21 cellular contexts compared by ENCODE assay signal in the genomic region with DNA sequence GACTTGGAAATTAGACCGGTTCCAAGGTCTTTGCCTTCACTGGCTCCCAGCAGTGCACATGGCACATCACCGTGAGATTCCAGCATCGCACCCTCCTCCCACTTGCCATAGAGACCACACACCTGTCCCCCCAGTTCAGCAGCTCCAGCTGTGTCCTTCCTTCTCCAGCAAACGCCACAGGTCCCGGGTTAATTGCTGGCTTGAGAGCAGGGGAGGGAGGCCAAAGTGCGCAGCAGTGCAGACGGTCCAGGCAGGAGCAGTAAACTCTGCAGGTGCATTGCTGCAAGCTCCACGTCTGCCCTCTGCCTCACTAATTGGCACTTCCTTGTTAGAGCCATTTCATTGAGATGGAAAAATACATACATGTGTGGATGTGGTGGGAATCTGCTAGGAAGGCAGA.
"Had no signal": no experiment of that assay in that cellular context is flagged by ENCODE, and none has a peak within 500 bp of the region (broad histone marks: within the 10 kb centered on the region; RNA-seq: fewer than 3 reads in every experiment).

No MANE protein-coding gene starts in this region.

- H3K27ac ChIP-seq: epithelial cell of prostate, esophagus muscularis mucosa, gastrocnemius medialis, heart right ventricle, left ventricle myocardium inferior, lower lobe of right lung, ovary, right atrium auricular region, upper lobe of left lung, vagina had no signal

- H3K9me3 Mint-ChIP-seq: dendritic cell treated with granulocyte-macrophage colony-stimulating factor and Interleukin-4, amounts not matched to agents 40 ng/mL and 50 ng/mL, for 4 days; effector memory CD8-positive, alpha-beta T cell had no signal

- ATAC-seq: effector memory CD8-positive, alpha-beta T cell; gastrocnemius medialis; heart right ventricle; lower lobe of right lung had no signal

- H3K36me3 ChIP-seq: esophagus muscularis mucosa, gastrocnemius medialis, heart right ventricle, left ventricle myocardium inferior, lower lobe of right lung, ovary, right atrium auricular region, upper lobe of left lung, vagina had no signal

- H3K4me3 Mint-ChIP-seq: dendritic cell treated with granulocyte-macrophage colony-stimulating factor and Interleukin-4, amounts not matched to agents 40 ng/mL and 50 ng/mL, for 4 days; effector memory CD8-positive, alpha-beta T cell; memory B cell; mesothelial cell of epicardium; naive B cell had no signal

- H3K4me2 ChIP-seq: smooth muscle cell had no signal

- H3K4me1 Mint-ChIP-seq: memory B cell, mesothelial cell of epicardium, naive B cell had no signal

- H3K4me1 ChIP-seq: esophagus muscularis mucosa, gastrocnemius medialis, heart right ventricle, left ventricle myocardium inferior, lower lobe of right lung, right atrium auricular region, upper lobe of left lung, vagina had no signal

- H3K27me3 ChIP-seq: ovary, upper lobe of left lung, vagina had no signal

- H3K9me3 ChIP-seq: gastrocnemius medialis, vagina had no signal

- H3K4me3 ChIP-seq: esophagus muscularis mucosa, gastrocnemius medialis, heart right ventricle, left ventricle myocardium inferior, lower lobe of right lung, ovary, right atrium auricular region, smooth muscle cell, upper lobe of left lung, vagina had no signal

- FAIRE-seq: islet of Langerhans had no signal

- DNase-seq: effector memory CD8-positive, alpha-beta T cell; gastrocnemius medialis; heart right ventricle; hypothalamus; kidney glomerular epithelial cell; left ventricle myocardium inferior; lower lobe of right lung; naive B cell; ovary; stimulated activated CD4-positive, alpha-beta T cell treated with anti-CD3 and anti-CD28 coated beads, Interleukin-2, amount 100 ng/mL, for 48 hours; stimulated activated naive CD4-positive, alpha-beta T cell treated with Interleukin-2 at 50 U/mL for 16 hours; upper lobe of left lung had no signal

- H3K36me3 Mint-ChIP-seq: memory B cell, mesothelial cell of epicardium, naive B cell had no signal

- H3K27ac Mint-ChIP-seq: dendritic cell treated with granulocyte-macrophage colony-stimulating factor and Interleukin-4, amounts not matched to agents 40 ng/mL and 50 ng/mL, for 4 days; effector memory CD8-positive, alpha-beta T cell; memory B cell; mesothelial cell of epicardium; naive B cell had no signal
